ENCODE assay signal across 30 cellular contexts in the genomic region with DNA sequence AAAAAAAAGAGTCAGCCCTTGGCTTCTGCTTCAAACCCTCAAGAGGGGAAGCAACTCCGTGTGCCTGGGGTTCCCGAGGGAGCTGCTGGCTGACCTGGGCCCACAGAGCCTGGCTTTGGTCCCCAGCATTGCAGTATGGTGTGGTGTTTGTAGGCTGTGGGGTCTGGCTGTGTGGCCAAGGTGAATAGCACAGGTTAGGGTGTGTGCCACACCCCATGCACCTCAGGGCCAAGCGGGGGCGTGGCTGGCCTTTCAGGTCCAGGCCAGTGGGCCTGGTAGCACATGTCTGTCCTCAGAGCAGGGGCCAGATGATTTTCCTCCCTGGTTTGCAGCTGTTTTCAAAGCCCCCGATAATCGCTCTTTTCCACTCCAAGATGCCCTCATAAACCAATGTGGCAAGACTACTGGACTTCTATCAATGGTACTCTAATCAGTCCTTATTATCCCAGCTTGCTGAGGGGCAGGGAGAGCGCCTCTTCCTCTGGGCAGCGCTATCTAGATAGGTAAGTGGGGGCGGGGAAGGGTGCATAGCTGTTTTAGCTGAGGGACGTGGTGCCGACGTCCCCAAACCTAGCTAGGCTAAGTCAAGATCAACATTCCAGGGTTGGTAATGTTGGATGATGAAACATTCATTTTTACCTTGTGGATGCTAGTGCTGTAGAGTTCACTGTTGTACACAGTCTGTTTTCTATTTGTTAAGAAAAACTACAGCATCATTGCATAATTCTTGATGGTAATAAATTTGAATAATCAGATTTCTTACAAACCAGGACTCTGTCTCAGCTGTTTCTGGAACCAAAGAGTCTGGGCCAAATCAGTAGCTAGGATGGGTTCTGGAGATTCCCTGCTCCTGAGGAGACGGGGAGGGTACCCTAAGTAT. TPM values are rescaled to one million over a fixed set of nuclear protein-coding genes. Genes with fewer than 3 reads are reported as not detected.
A peak's percentile ranks its signal among the peaks of the same experiment; 100 is the strongest.
DNase-seq lines count a peak whose midpoint lies in the region; ATAC-seq, FAIRE-seq and TF ChIP-seq lines count a peak whose summit lies in the region.
"Had no signal": no experiment of that assay in that cellular context is flagged by ENCODE, and none has a peak within 500 bp of the region (broad histone marks: within the 10 kb centered on the region; RNA-seq: fewer than 3 reads in every experiment).

No MANE protein-coding gene starts in this region.

- no peak for ATAC-seq in HG02588 (IDR thresholded peaks at IDR 0.05; ENCODE audit: unreplicated experiment)
- no peak for ATAC-seq in activated naive CD8-positive, alpha-beta T cell treated with anti-CD3 and anti-CD28 coated beads, Interleukin-2, amount 50 U/mL, for 24 hours
- ATAC-seq: foreskin keratinocyte had no signal

- H3K4me3 ChIP-seq in AG10803 (ENCODE audit: low read length) (no peak overlapping the region), NB4 (ENCODE audit: low read depth, low read length) (no peak overlapping the region), endothelial cell of umbilical vein (replicated peaks in 1 of 3; ENCODE audit: insufficient read depth in 1 of 3, low read depth in 1 of 3, low read length in 3 of 3) (no peak overlapping the region), neuronal stem cell (ENCODE audit: low read length in 2 of 2) (no peak overlapping the region)
- H3K4me3 ChIP-seq: colonic mucosa, skin epidermis, stomach, tibial artery had no signal

- H3K9me3 ChIP-seq in endothelial cell of umbilical vein (replicated peaks; ENCODE audit: control insufficient read depth, insufficient read depth, low read length): no peaks in the 10 kb centered on the region
- no peaks in the 10 kb centered on the region for H3K9me3 ChIP-seq in neuronal stem cell (replicated peaks in 1 of 2; ENCODE audit: control insufficient read depth in 2 of 2, insufficient read depth in 1 of 2, low read depth in 1 of 2, low read length in 2 of 2)
- H3K9me3 ChIP-seq: colonic mucosa, stomach, tibial artery had no signal

- TF ChIP-seq POLR2A in NB4 (IDR thresholded peaks at IDR 0.05; ENCODE audit: extremely low read depth, insufficient read length): no peak
- TF ChIP-seq POLR2A in endothelial cell of umbilical vein (IDR thresholded peaks at IDR 0.05; ENCODE audit: low read depth, low read length): no peak

- H2AK5ac ChIP-seq in neuronal stem cell (ENCODE audit: low read depth, low read length): no peak overlapping the region

- BruUV-seq in endothelial cell of umbilical vein (replicated peaks; lab: Mats Ljungman, UMichigan): TSS peak; percentile 56

- H2BK5ac ChIP-seq in neuronal stem cell (ENCODE audit: low read length): no peak overlapping the region

- no peak overlapping the region for H3K14ac ChIP-seq in neuronal stem cell (ENCODE audit: low read length)

- H3K36me3 Mint-ChIP-seq in activated naive CD8-positive, alpha-beta T cell treated with anti-CD3 and anti-CD28 coated beads, Interleukin-2, amount 50 U/mL, for 24 hours (ENCODE audit: low read depth): no peaks in the 10 kb centered on the region

- no peak overlapping the region for H3K18ac ChIP-seq in neuronal stem cell (ENCODE audit: low read length)

- no peak overlapping the region for H3K27ac Mint-ChIP-seq in activated naive CD8-positive, alpha-beta T cell treated with anti-CD3 and anti-CD28 coated beads, Interleukin-2, amount 50 U/mL, for 24 hours
- H3K27ac Mint-ChIP-seq: activated CD4-positive, alpha-beta T cell treated with anti-CD3 and anti-CD28 coated beads, Interleukin-2, amount 10 ng/mL, durations not matched to agents 24 days and 14 days; activated T-cell treated with anti-CD3 and anti-CD28 coated beads, Interleukin-2, amount 50 U/mL, for 24 hours had no signal

- H3K79me1 ChIP-seq in neuronal stem cell (ENCODE audit: low read depth, low read length): no peaks in the 10 kb centered on the region

- no peaks in the 10 kb centered on the region for H3K79me2 ChIP-seq in endothelial cell of umbilical vein (ENCODE audit: control insufficient read depth, insufficient read depth, low read length)

- no peaks in the 10 kb centered on the region for H3K4me1 ChIP-seq in endothelial cell of umbilical vein (ENCODE audit: control insufficient read depth, extremely low read depth, insufficient read depth, low read length)
- H3K4me1 ChIP-seq in neuronal stem cell (ENCODE audit: control insufficient read depth in 2 of 2, insufficient read depth in 1 of 2, low read depth in 1 of 2, low read length in 2 of 2): no peaks in the 10 kb centered on the region
- H3K4me1 ChIP-seq: colonic mucosa, foreskin keratinocyte, stomach, tibial artery had no signal

- H2AFZ ChIP-seq in endothelial cell of umbilical vein (ENCODE audit: low read depth, low read length) (no peak overlapping the region), neuronal stem cell (ENCODE audit: low read length) (no peak overlapping the region)

- POLR2A ChIA-PET in endothelial cell of umbilical vein (lab: Charles Lee): no interaction called here

- H3K9me3 Mint-ChIP-seq in activated naive CD8-positive, alpha-beta T cell treated with anti-CD3 and anti-CD28 coated beads, Interleukin-2, amount 50 U/mL, for 24 hours: no peaks in the 10 kb centered on the region
- H3K9me3 Mint-ChIP-seq: activated CD4-positive, alpha-beta T cell treated with anti-CD3 and anti-CD28 coated beads, Interleukin-2, amount 10 ng/mL, durations not matched to agents 24 days and 14 days; activated T-cell treated with anti-CD3 and anti-CD28 coated beads, Interleukin-2, amount 50 U/mL, for 24 hours had no signal

- dilution Hi-C loops in endothelial cell of umbilical vein (cut with MboI; ENCODE audit: extremely low pct_ligation_motif_present, low sequenced_read_pairs): no loop called here

- H3K27me3 Mint-ChIP-seq in activated naive CD8-positive, alpha-beta T cell treated with anti-CD3 and anti-CD28 coated beads, Interleukin-2, amount 50 U/mL, for 24 hours: no peaks in the 10 kb centered on the region
- H3K27me3 Mint-ChIP-seq: activated CD4-positive, alpha-beta T cell treated with anti-CD3 and anti-CD28 coated beads, Interleukin-2, amount 10 ng/mL, durations not matched to agents 24 days and 14 days; activated T-cell treated with anti-CD3 and anti-CD28 coated beads, Interleukin-2, amount 50 U/mL, for 24 hours had no signal

- H4K20me1 ChIP-seq in endothelial cell of umbilical vein (replicated peaks; ENCODE audit: control insufficient read depth, extremely low read depth, insufficient read depth, low read length): no peaks in the 10 kb centered on the region

- H3K27ac ChIP-seq in endothelial cell of umbilical vein (ENCODE audit: insufficient read depth, low read depth, low read length) (no peak overlapping the region), neuronal stem cell (replicated peaks; ENCODE audit: low read length) (no peak overlapping the region)
- H3K27ac ChIP-seq: colonic mucosa, foreskin keratinocyte, stomach, tibial artery, VCaP had no signal

- H3K9ac ChIP-seq in endothelial cell of umbilical vein (replicated peaks; ENCODE audit: extremely low read depth, insufficient read depth, low read length) (no peak overlapping the region), neuronal stem cell (ENCODE audit: low read depth, low read length, poor library complexity) (no peak overlapping the region)

- FAIRE-seq in endothelial cell of umbilical vein (lab: Jason Lieb, UNC): no peak
- FAIRE-seq: GM18507 had no signal

- H3K4me3 Mint-ChIP-seq in activated naive CD8-positive, alpha-beta T cell treated with anti-CD3 and anti-CD28 coated beads, Interleukin-2, amount 50 U/mL, for 24 hours: no peak overlapping the region
- H3K4me3 Mint-ChIP-seq: activated CD4-positive, alpha-beta T cell treated with anti-CD3 and anti-CD28 coated beads, Interleukin-2, amount 10 ng/mL, durations not matched to agents 24 days and 14 days; activated T-cell treated with anti-CD3 and anti-CD28 coated beads, Interleukin-2, amount 50 U/mL, for 24 hours had no signal

- no peak overlapping the region for H4K91ac ChIP-seq in neuronal stem cell (ENCODE audit: low read depth, low read length, poor library complexity)

- TF ChIP-seq CTCF in AG10803 (conservative IDR thresholded peaks at IDR 0.05; ENCODE audit: low read length) (no peak), NB4 (IDR thresholded peaks at IDR 0.05; ENCODE audit: low read depth, low read length) (no peak), endothelial cell of umbilical vein (IDR thresholded peaks at IDR 0.05; ENCODE audit: extremely low read depth in 1 of 2, insufficient read depth in 1 of 2, low read depth in 1 of 2, low read length in 2 of 2) (no peak)

- no CpG with 5 or more reads among the region's 13 CpGs for WGBS in neuronal stem cell (ENCODE audit: extremely low coverage in 2 of 2, insufficient read length in 2 of 2, insufficient replicate concordance in 1 of 2), 2 donors

- H3K4me2 ChIP-seq in endothelial cell of umbilical vein (ENCODE audit: insufficient read depth, low read length): no peak overlapping the region
- no peak overlapping the region for H3K4me2 ChIP-seq in neuronal stem cell (ENCODE audit: insufficient read depth, low read length, poor library complexity, severe bottlenecking)

- no peaks in the 10 kb centered on the region for H3K9me1 ChIP-seq in endothelial cell of umbilical vein (replicated peaks; ENCODE audit: control insufficient read depth, extremely low read depth, insufficient read depth, low read length)

- no peak overlapping the region for H2BK15ac ChIP-seq in neuronal stem cell (ENCODE audit: low read length)

- H4K8ac ChIP-seq in neuronal stem cell (ENCODE audit: low read depth, low read length): peak overlapping the region; percentile 23

- intact Hi-C loops in endothelial cell of umbilical vein (cut with micrococcal nuclease): no loop called here

- H3K4me1 Mint-ChIP-seq in activated naive CD8-positive, alpha-beta T cell treated with anti-CD3 and anti-CD28 coated beads, Interleukin-2, amount 50 U/mL, for 24 hours: no peaks in the 10 kb centered on the region
- H3K4me1 Mint-ChIP-seq: activated CD4-positive, alpha-beta T cell treated with anti-CD3 and anti-CD28 coated beads, Interleukin-2, amount 10 ng/mL, durations not matched to agents 24 days and 14 days had no signal

- CTCF ChIA-PET in endothelial cell of umbilical vein (lab: Charles Lee): interaction anchor here (1.0 kb wide), 1 partner anchor 12 kb away, joined by 3 read pairs; no protein-coding TSS in a partner anchor

- no peak overlapping the region for H2BK12ac ChIP-seq in neuronal stem cell (ENCODE audit: low read length)

- no peaks in the 10 kb centered on the region for H3K27me3 ChIP-seq in endothelial cell of umbilical vein (ENCODE audit: control insufficient read depth in 2 of 2, insufficient read depth in 2 of 2, low read length in 2 of 2)
- H3K27me3 ChIP-seq in neuronal stem cell (ENCODE audit: control insufficient read depth in 3 of 3, insufficient read depth in 3 of 3, low read depth in 1 of 3, low read length in 3 of 3): no peaks in the 10 kb centered on the region
- H3K27me3 ChIP-seq: colonic mucosa, foreskin keratinocyte, stomach, tibial artery had no signal

- no peak overlapping the region for H3K23ac ChIP-seq in neuronal stem cell (ENCODE audit: low read depth, low read length, poor library complexity)

- H3K36me3 ChIP-seq in endothelial cell of umbilical vein (ENCODE audit: control insufficient read depth in 2 of 2, extremely low read depth in 1 of 2, insufficient read depth in 2 of 2, low read length in 2 of 2) (peaks cover 18 to 51% of the 10 kb centered on the region in 2 experiments), neuronal stem cell (replicated peaks in 1 of 2; ENCODE audit: control insufficient read depth in 2 of 2, insufficient read depth in 2 of 2, low read length in 2 of 2) (peaks cover 49 to 61% of the 10 kb centered on the region in 2 donors)

- H2BK120ac ChIP-seq in neuronal stem cell (ENCODE audit: low read depth, low read length): no peak overlapping the region

- no peak overlapping the region for H3K4ac ChIP-seq in neuronal stem cell (ENCODE audit: low read length)

- peak; percentile 72 for DNase-seq in AG10803 (ENCODE audit: low read depth)
- peak; percentile 20 for DNase-seq in NB4 (ENCODE audit: low read depth)
- no peak for DNase-seq in endothelial cell of umbilical vein (ENCODE audit: low read depth, low spot score)
- DNase-seq in neuronal stem cell (ENCODE audit: low spot score): no peak
- DNase-seq in HT-29 (ENCODE audit: low spot score): no peak
- no peak for DNase-seq in T1000 (lab: John Stamatoyannopoulos, UW)
- DNase-seq in activated naive CD8-positive, alpha-beta T cell treated with anti-CD3 and anti-CD28 coated beads, Interleukin-2, amount 50 U/mL, for 24 hours: no peak
- DNase-seq: activated CD4-positive, alpha-beta T cell treated with anti-CD3 and anti-CD28 coated beads, Interleukin-2, amount 10 ng/mL, durations not matched to agents 24 days and 14 days; activated naive CD4-positive, alpha-beta T cell; activated T-cell treated with anti-CD3 and anti-CD28 coated beads, Interleukin-2, amount 50 U/mL, for 24 hours; colonic mucosa; COR-L47; DMS79 treated with DMSO at 0.1 percent for 48 hours; effector memory CD4-positive, alpha-beta T cell; erythroblast; foreskin keratinocyte; HCEC 1CT; NCI-H1092 treated with DMSO at 0.1 percent for 48 hours; NCI-H187 treated with DMSO at 0.1 percent for 48 hours; NCI-H2171 treated with DMSO at 0.1 percent for 48 hours; NCI-H524; SHP77; stimulated activated CD4-positive, alpha-beta T cell treated with anti-CD3 and anti-CD28 coated beads, Interleukin-1b, Interleukin-23, amount 100 ng/mL, for 48 hours; stimulated activated CD8-positive, alpha-beta memory T cell treated with anti-CD3 and anti-CD28 coated beads, Interleukin-4, amount 100 ng/mL, for 48 hours; stomach; tibial artery had no signal

RNA-seq across cellular contexts. Expression of gene KDM4A, which starts 26.8 kb away (rescaled TPM):
- total RNA-seq in endothelial cell of umbilical vein: 46.9 and 53.3 TPM in 2 replicates
- 16.3 and 21.0 TPM in 2 replicates for polyA plus RNA-seq in endothelial cell of umbilical vein
- polyA plus RNA-seq in endothelial cell of umbilical vein (2011; cell fraction: cytosol; rRNA removed): 24.3 and 25.1 TPM in 2 replicates
- 47.2 and 53.0 TPM in 2 replicates for polyA plus RNA-seq in endothelial cell of umbilical vein (2011; cell fraction: nucleus; rRNA removed)
- 27.7 and 34.9 TPM in 2 replicates for polyA plus RNA-seq in endothelial cell of umbilical vein (2012)
- 47.6 and 66.5 TPM in 2 replicates for polyA minus RNA-seq in endothelial cell of umbilical vein
- 16.7 TPM for polyA minus RNA-seq in endothelial cell of umbilical vein (2011; cell fraction: cytosol; rRNA and poly(A)+ RNA removed)
- polyA minus RNA-seq in endothelial cell of umbilical vein (2011; cell fraction: nucleus; rRNA and poly(A)+ RNA removed): 50.6 and 58.1 TPM in 2 replicates
- 24.5 TPM for polyA plus RNA-seq in neuronal stem cell (2013, experiment 1 of 2)
- 25.1 TPM for polyA plus RNA-seq in neuronal stem cell (2013, experiment 2 of 2)
- 23.0 and 25.2 TPM in 2 replicates for total RNA-seq in HT-29 (2014; rRNA removed; shearing (Covaris generic))

Comparison
In these comparisons a context has a peak if more than half of its experiments do, and no peak if none do; other contexts are left out.
1. DNase-seq: peak in AG10803 (single experiment) and NB4 (single experiment); none in endothelial cell of umbilical vein (single experiment), neuronal stem cell (single experiment), HT-29 (single experiment), T1000 (single experiment) and activated naive CD8-positive, alpha-beta T cell treated with anti-CD3 and anti-CD28 coated beads, Interleukin-2, amount 50 U/mL, for 24 hours (single experiment).